Comparison of ENCODE assay signal across 8 cellular contexts in the genomic region with DNA sequence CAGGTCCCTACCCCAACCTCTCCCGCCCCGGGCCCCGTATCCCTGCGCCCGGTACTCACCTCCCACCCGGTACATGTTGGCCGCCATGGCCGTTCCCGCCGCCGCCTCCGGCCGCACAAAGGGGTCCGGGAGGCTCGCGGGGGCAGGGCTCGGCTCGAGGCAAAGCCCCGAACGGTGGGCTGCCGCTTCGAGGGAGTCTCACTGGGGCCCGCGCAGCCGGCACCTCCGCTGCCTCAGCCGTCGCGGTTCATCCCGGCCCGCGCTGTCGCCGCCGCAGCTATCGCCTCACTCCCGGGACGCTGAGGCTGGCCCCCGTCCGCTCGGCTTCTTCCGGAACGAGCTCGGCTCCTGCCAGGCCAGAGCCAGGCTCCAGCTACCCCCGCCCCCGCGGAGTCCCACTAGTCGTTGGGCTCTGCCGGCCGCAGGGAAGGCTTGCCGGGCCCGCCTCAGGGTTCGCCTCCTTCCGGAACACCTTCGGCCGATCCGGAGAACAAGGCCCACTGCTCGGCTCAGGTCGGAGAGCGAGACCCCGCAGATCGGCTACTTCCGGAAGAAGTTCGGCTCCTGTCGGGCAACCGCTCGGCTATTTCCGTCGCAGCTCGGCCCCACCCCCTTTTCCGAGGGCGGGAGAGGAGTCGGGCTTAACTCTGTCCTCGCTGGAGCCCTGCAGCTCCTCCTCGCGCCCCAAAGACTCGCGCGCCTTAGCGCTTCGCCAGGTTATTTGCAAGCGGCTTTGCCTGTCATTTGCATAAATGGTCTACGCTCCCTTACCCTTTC. TPM values are rescaled to one million over a fixed set of nuclear protein-coding genes. Genes with fewer than 3 reads are reported as not detected.
A peak's percentile ranks its signal among the peaks of the same experiment; 100 is the strongest.
DNase-seq lines count a peak whose midpoint lies in the region; FAIRE-seq and TF ChIP-seq lines count a peak whose summit lies in the region.

A gene (minus strand): TSS at position 502 of the 777 bp plus-strand sequence. CDS start 415 bp downstream, at position 87.

- H3K9me3 ChIP-seq in SK-N-MC (ENCODE audit: low read depth, low read length) = no peaks in the 10 kb centered on the region

- peaks cover 40% of the 10 kb centered on the region for H3K4me1 Mint-ChIP-seq in HFFc6 (ENCODE audit: low read depth)
- peaks cover 58% of the 10 kb centered on the region for H3K4me1 Mint-ChIP-seq in activated naive CD4-positive, alpha-beta T cell treated with anti-CD3 and anti-CD28 coated beads, Interleukin-2, amount 10 ng/mL, durations not matched to agents 7 days and 5 days

- H3K36me3 Mint-ChIP-seq in HFFc6 (ENCODE audit: low read depth) = peaks cover 49% of the 10 kb centered on the region
- peaks cover 71% of the 10 kb centered on the region for H3K36me3 Mint-ChIP-seq in activated naive CD4-positive, alpha-beta T cell treated with anti-CD3 and anti-CD28 coated beads, Interleukin-2, amount 10 ng/mL, durations not matched to agents 7 days and 5 days

- H3K9me3 Mint-ChIP-seq in HFFc6 = no peaks in the 10 kb centered on the region
- H3K9me3 Mint-ChIP-seq in activated naive CD4-positive, alpha-beta T cell treated with anti-CD3 and anti-CD28 coated beads, Interleukin-2, amount 10 ng/mL, durations not matched to agents 7 days and 5 days = no peaks in the 10 kb centered on the region

- TF ChIP-seq POLR2A in NB4 (IDR thresholded peaks at IDR 0.05; ENCODE audit: extremely low read depth, insufficient read length) = peak; percentile 65

- H3K27ac ChIP-seq in SK-N-MC = peak within 1 kb of the TSS; percentile 92

- TF ChIP-seq CTCF in HFFc6 (IDR thresholded peaks at IDR 0.05) = no peak
- no peak for TF ChIP-seq CTCF in NB4 (IDR thresholded peaks at IDR 0.05; ENCODE audit: low read depth, low read length)

- peak within 1 kb of the TSS; percentile 96 for H3K4me3 Mint-ChIP-seq in HFFc6
- peak within 1 kb of the TSS; percentile 87 for H3K4me3 Mint-ChIP-seq in activated naive CD4-positive, alpha-beta T cell treated with anti-CD3 and anti-CD28 coated beads, Interleukin-2, amount 10 ng/mL, durations not matched to agents 7 days and 5 days

- peak within 1 kb of the TSS; percentile 89 for H3K27ac Mint-ChIP-seq in HFFc6
- peak within 1 kb of the TSS; percentile 96 for H3K27ac Mint-ChIP-seq in activated naive CD4-positive, alpha-beta T cell treated with anti-CD3 and anti-CD28 coated beads, Interleukin-2, amount 10 ng/mL, durations not matched to agents 7 days and 5 days

- CTCF ChIA-PET in activated naive CD4-positive, alpha-beta T cell treated with anti-CD3 and anti-CD28 coated beads, Interleukin-2, amount 10 ng/mL, durations not matched to agents 7 days and 5 days (lab: Charles Lee) = interaction anchor here (0.9 to 2.1 kb wide), 6 partner anchors 10 to 92 kb away, joined by 3 to 16 read pairs (median 8); a partner anchor contains a TSS

- DNase-seq in GM04503 (ENCODE audit: low read depth) (peak; percentile 83), HFFc6 (peak; percentile 97), NB4 (ENCODE audit: low read depth) (peak; percentile 99), SK-N-MC (ENCODE audit: low read depth, low spot score) (peak; percentile 86), frontal cortex (ENCODE audit: low spot score in 2 of 2) (peak; percentile 98), non-pigmented ciliary epithelial cell (ENCODE audit: low read depth) (peak; percentile 91), superior temporal gyrus (ENCODE audit: extremely low spot score) (peak; percentile 99)
- peak; percentile 100 for DNase-seq in activated naive CD4-positive, alpha-beta T cell treated with anti-CD3 and anti-CD28 coated beads, Interleukin-2, amount 10 ng/mL, durations not matched to agents 7 days and 5 days

- peaks cover 34% of the 10 kb centered on the region for H3K36me3 ChIP-seq in SK-N-MC (ENCODE audit: insufficient read depth, low read length)

- peak within 1 kb of the TSS; percentile 93 for H3K4me3 ChIP-seq in NB4 (ENCODE audit: low read depth, low read length)
- peak within 1 kb of the TSS; percentile 87 for H3K4me3 ChIP-seq in SK-N-MC

- H3K9ac ChIP-seq in SK-N-MC (ENCODE audit: insufficient read length) = peak within 1 kb of the TSS; percentile 99

- H3K27me3 Mint-ChIP-seq in HFFc6 (ENCODE audit: insufficient read depth) = peaks cover 15% of the 10 kb centered on the region
- no peaks in the 10 kb centered on the region for H3K27me3 Mint-ChIP-seq in activated naive CD4-positive, alpha-beta T cell treated with anti-CD3 and anti-CD28 coated beads, Interleukin-2, amount 10 ng/mL, durations not matched to agents 7 days and 5 days

- peak; percentile 68 for FAIRE-seq in frontal cortex (lab: Jason Lieb, UNC)

RNA-seq across cellular contexts. Expression of the gene that starts here (rescaled TPM):
- total RNA-seq in HFFc6 (2021; fragmentation: NEBNext Ultra II Directional; extraction: Animal tissue kit (Norgen Biotek cat#: 25700)) = 100 to 1,000 TPM in 2 of 6 experiments, 10 to 100 TPM in 4; 89.6 to 106 (median 95.8) TPM
- 154 TPM for total RNA-seq in frontal cortex

Comparison
In these comparisons a context has a peak if more than half of its experiments do, and no peak if none do; other contexts are left out.
1. Peak in every context shown above with its lines: DNase-seq, H3K4me3 ChIP-seq and H3K27ac ChIP-seq.